In genomic region chr1:181676269-181676668, GRCh38 we compare ENCODE assay signal across 8 cellular contexts.
A peak's percentile ranks its signal among the peaks of the same experiment; 100 is the strongest.
DNase-seq lines count a peak whose midpoint lies in the region; ATAC-seq and TF ChIP-seq lines count a peak whose summit lies in the region.

No MANE protein-coding gene starts in this region.

- H3K27ac Mint-ChIP-seq in GM23338 = no peak overlapping the region
- no peak overlapping the region for H3K27ac Mint-ChIP-seq in endodermal cell
- H3K27ac Mint-ChIP-seq in natural killer cell = no peak overlapping the region

- H3F3A ChIP-seq in GM23338 (replicated peaks; ENCODE audit: low read depth) = no peaks in the 10 kb centered on the region

- H3K4me3 Mint-ChIP-seq in GM23338 = no peak overlapping the region
- H3K4me3 Mint-ChIP-seq in endodermal cell = no peak overlapping the region
- no peak overlapping the region for H3K4me3 Mint-ChIP-seq in natural killer cell

- H3K9ac ChIP-seq in endodermal cell (ENCODE audit: extremely low read depth, low read length, poor library complexity, severe bottlenecking) = no peak overlapping the region

- H3K9me3 ChIP-seq in endodermal cell (ENCODE audit: control insufficient read depth, low read length) = peaks cover 4% of the 10 kb centered on the region

- H3K4me1 ChIP-seq in GM23338 (ENCODE audit: insufficient read depth) (peaks cover 6% of the 10 kb centered on the region), endodermal cell (ENCODE audit: control insufficient read depth, insufficient read depth, low read length) (no peaks in the 10 kb centered on the region)

- no peak overlapping the region for H3K27ac ChIP-seq in GM23338 (ENCODE audit: low read depth)
- no peak overlapping the region for H3K27ac ChIP-seq in endodermal cell (ENCODE audit: low read depth, low read length)

- ATAC-seq in GM23338 (peak; percentile 89), natural killer cell (no peak)

- no peaks in the 10 kb centered on the region for H3K79me2 ChIP-seq in GM23338 (replicated peaks; ENCODE audit: insufficient read depth)

- no peak overlapping the region for H2AFZ ChIP-seq in GM23338

- H3K4me3 ChIP-seq in GM23338 (no peak overlapping the region), endodermal cell (ENCODE audit: low read length) (no peak overlapping the region)

- H3K4me1 Mint-ChIP-seq in GM23338 (peaks cover 7% of the 10 kb centered on the region; the same call in 2 of the 3 replicates), endodermal cell (no peaks in the 10 kb centered on the region), natural killer cell (no peaks in the 10 kb centered on the region)

- no peak overlapping the region for H3K4me2 ChIP-seq in GM23338

- no peaks in the 10 kb centered on the region for H3K27me3 ChIP-seq in GM23338 (ENCODE audit: insufficient read depth)
- H3K27me3 ChIP-seq in endodermal cell (ENCODE audit: control insufficient read depth, insufficient read depth, low read length, poor library complexity, severe bottlenecking) = peaks cover 61% of the 10 kb centered on the region

- 61 to 64% methylated on average over 3 to 6 of the region's 6 CpGs for WGBS in endodermal cell (ENCODE audit: insufficient coverage in 1 of 2, insufficient read length in 1 of 2), 2 experiments

- TF ChIP-seq CTCF in GM23338 (conservative IDR thresholded peaks at IDR 0.05; ENCODE audit: low read depth in 2 of 2) (peak; percentile 61 to 82), endodermal cell (conservative IDR thresholded peaks at IDR 0.05) (peak; percentile 80), natural killer cell (IDR thresholded peaks at IDR 0.05) (no peak)

- H3K9me3 Mint-ChIP-seq in GM23338 = peaks cover 3% of the 10 kb centered on the region; the same call in 1 of the 3 replicates
- H3K9me3 Mint-ChIP-seq in endodermal cell = no peaks in the 10 kb centered on the region
- peaks cover 3 to 4% of the 10 kb centered on the region in 2 donors for H3K9me3 Mint-ChIP-seq in natural killer cell

- H3K36me3 Mint-ChIP-seq in GM23338 (ENCODE audit: low read depth) (no peaks in the 10 kb centered on the region), endodermal cell (ENCODE audit: low read depth) (no peaks in the 10 kb centered on the region), natural killer cell (no peaks in the 10 kb centered on the region)

- H3K36me3 ChIP-seq in GM23338 (ENCODE audit: insufficient read depth) = no peaks in the 10 kb centered on the region
- H3K36me3 ChIP-seq in endodermal cell (ENCODE audit: control insufficient read depth, insufficient read depth, low read length) = no peaks in the 10 kb centered on the region

- peaks cover under 1% of the 10 kb centered on the region for H3K27me3 Mint-ChIP-seq in GM23338 (ENCODE audit: insufficient read depth, low read depth, poor library complexity)
- H3K27me3 Mint-ChIP-seq in endodermal cell (ENCODE audit: insufficient read depth) = peaks cover 47% of the 10 kb centered on the region
- peaks cover 0 to 3% of the 10 kb centered on the region in 2 donors for H3K27me3 Mint-ChIP-seq in natural killer cell (ENCODE audit: low read depth in 2 of 2)

- H4K20me1 ChIP-seq in GM23338 (replicated peaks; ENCODE audit: insufficient read depth) = no peaks in the 10 kb centered on the region

- no peaks in the 10 kb centered on the region for H3K9me2 ChIP-seq in GM23338 (ENCODE audit: insufficient read depth)

- DNase-seq in NCI-H1436 (lab: John Stamatoyannopoulos, UW) = peak; percentile 62
- DNase-seq in NCI-H1436 treated with DMSO at 0.1 percent for 48 hours (lab: John Stamatoyannopoulos, UW) = no peak
- peak; percentile 66 for DNase-seq in GM23338 (ENCODE audit: low spot score)
- peak; percentile 44 for DNase-seq in NCI-H345 (lab: John Stamatoyannopoulos, UW)
- peak; percentile 71 for DNase-seq in endodermal cell
- peak; percentile 61 for DNase-seq in pons (ENCODE audit: low spot score)
- DNase-seq in NCI-H446 (lab: John Stamatoyannopoulos, UW) = no peak
- no peak for DNase-seq in natural killer cell

- intact Hi-C loops in natural killer cell (cut with micrococcal nuclease) = no loop called here

TF ChIP-seq in GM23338, 12 proteins besides CTCF, POLR2A, EP300 and RAD21:
- no peak for TF ChIP-seq ZNF462 (CRISPR knock-in tag; IDR thresholded peaks at IDR 0.05)
- no peak for TF ChIP-seq EZH2 (IDR thresholded peaks at IDR 0.05; ENCODE audit: low read depth, unreplicated experiment)
- TF ChIP-seq CREB1 (CRISPR knock-in tag; IDR thresholded peaks at IDR 0.05; ENCODE audit: low read depth) = no peak
- TF ChIP-seq NANOG (IDR thresholded peaks at IDR 0.05; ENCODE audit: borderline replicate concordance) = no peak
- TF ChIP-seq POLR2AphosphoS5 (IDR thresholded peaks at IDR 0.05; ENCODE audit: low read depth) = no peak
- no peak for TF ChIP-seq STAT1 (IDR thresholded peaks at IDR 0.05; ENCODE audit: unreplicated experiment)
- no peak for TF ChIP-seq JUNB (IDR thresholded peaks at IDR 0.05; ENCODE audit: unreplicated experiment)

Comparison
In these comparisons a context has a peak if more than half of its experiments do, and no peak if none do; other contexts are left out.
1. DNase-seq: peak in NCI-H1436 (single experiment), GM23338 (single experiment), NCI-H345 (single experiment), endodermal cell (single experiment) and pons (single experiment); none in NCI-H1436 treated with DMSO at 0.1 percent for 48 hours (single experiment), NCI-H446 (0 of 2) and natural killer cell (single experiment).